13 cellular contexts compared by ENCODE assay signal in genomic region chr9:13450723-13451122, GRCh38.
DNase-seq lines count a peak whose midpoint lies in the region; ATAC-seq and TF ChIP-seq lines count a peak whose summit lies in the region.
"Had no signal": no experiment of that assay in that cellular context is flagged by ENCODE, and none has a peak within 500 bp of the region (broad histone marks: within the 10 kb centered on the region; RNA-seq: fewer than 3 reads in every experiment).

No MANE protein-coding gene starts in this region.

- H3K9me3 ChIP-seq in esophagus muscularis mucosa, result no peaks in the 10 kb centered on the region

- H3K4me1 ChIP-seq in esophagus muscularis mucosa (peaks cover 0 to 7% (median 3%) of the 10 kb centered on the region in 4 donors), foreskin keratinocyte (no peaks in the 10 kb centered on the region)

- H3K27ac ChIP-seq in dorsolateral prefrontal cortex, result peak overlapping the region in 51 of 59 donors; percentile 6 to 87 (median 68)
- no peak overlapping the region for H3K27ac ChIP-seq in esophagus muscularis mucosa (replicated peaks in 1 of 4)
- H3K27ac ChIP-seq in foreskin keratinocyte, result no peak overlapping the region

- ATAC-seq in GM18502 (IDR thresholded peaks at IDR 0.05; ENCODE audit: poor library complexity, unreplicated experiment) (peak; percentile 82), GM21619 (IDR thresholded peaks at IDR 0.05; ENCODE audit: unreplicated experiment) (peak; percentile 51), HG03575 (IDR thresholded peaks at IDR 0.05; ENCODE audit: extremely low read depth, insufficient number of reproducible peaks, low FRiP score, unreplicated experiment) (peak; percentile 73), GM19452 (IDR thresholded peaks at IDR 0.05; ENCODE audit: unreplicated experiment) (no peak), foreskin keratinocyte (no peak)

- TF ChIP-seq EP300 in esophagus muscularis mucosa (IDR thresholded peaks at IDR 0.05), result no peak

- DNase-seq in dorsolateral prefrontal cortex (no peak), esophagus muscularis mucosa (ENCODE audit: extremely low spot score) (no peak), foreskin keratinocyte (no peak)
- no peak for DNase-seq in activated CD4-positive, alpha-beta T cell treated with anti-CD3 and anti-CD28 coated beads, Interleukin-2, amount 50 U/mL, for 4 hours
- DNase-seq: aorta, KBM-7, NCI-H2171, SIG-M5 had no signal

- intact Hi-C loops in dorsolateral prefrontal cortex (cut with DNase I), result loop anchor here (5.0 to 10.0 kb wide), 3 partner anchors 114 to 237 kb away; no protein-coding TSS in a partner anchor
- intact Hi-C loops in esophagus muscularis mucosa (cut with DNase I), result loop anchor here (10.0 kb wide), 1 partner anchor 114 kb away; no protein-coding TSS in a partner anchor

- H3K4me3 ChIP-seq in dorsolateral prefrontal cortex (peak overlapping the region in 2 of 59 donors; percentile 11 to 32), esophagus muscularis mucosa (no peak overlapping the region)
- H3K4me3 ChIP-seq: smooth muscle cell had no signal

- TF ChIP-seq CTCF in dorsolateral prefrontal cortex (IDR thresholded peaks at IDR 0.05 in 54 of 56, conservative IDR thresholded peaks at IDR 0.05 in 2 of 56; ENCODE audit: low read depth in 1 of 56, partially characterized antibody in 56 of 56) (peak in 3 of 56 donors; percentile 17 to 26 (median 21)), esophagus muscularis mucosa (IDR thresholded peaks at IDR 0.05) (no peak), foreskin keratinocyte (conservative IDR thresholded peaks at IDR 0.05) (no peak)

- no peaks in the 10 kb centered on the region for H3K27me3 ChIP-seq in dorsolateral prefrontal cortex
- no peaks in the 10 kb centered on the region for H3K27me3 ChIP-seq in esophagus muscularis mucosa
- no peaks in the 10 kb centered on the region for H3K27me3 ChIP-seq in foreskin keratinocyte

- TF ChIP-seq POLR2A in esophagus muscularis mucosa (IDR thresholded peaks at IDR 0.05; ENCODE audit: low read depth), result no peak

- 91% methylated on average over 3 of the region's 3 CpGs for WGBS in esophagus muscularis mucosa

- H3K36me3 ChIP-seq in esophagus muscularis mucosa, result no peaks in the 10 kb centered on the region

Comparison
In these comparisons a context has a peak if more than half of its experiments do, and no peak if none do; other contexts are left out.
1. ATAC-seq: peak in GM18502 (single experiment), GM21619 (single experiment) and HG03575 (single experiment); none in GM19452 (single experiment) and foreskin keratinocyte (single experiment).
2. H3K27ac ChIP-seq: peak in dorsolateral prefrontal cortex (51 of 59); none in esophagus muscularis mucosa (0 of 4) and foreskin keratinocyte (single experiment).